1 cellular context compared by ENCODE assay signal in genomic region chr20:59955131-59955796, GRCh38.
TF ChIP-seq lines count a peak whose summit lies in the region.

No MANE protein-coding gene starts in this region.

TF ChIP-seq in IMR-90, 13 proteins besides CTCF, POLR2A, EP300 and RAD21:
- no peak for TF ChIP-seq CHD1 (IDR thresholded peaks at IDR 0.05; ENCODE audit: low read depth, low read length)
- TF ChIP-seq CEBPB (IDR thresholded peaks at IDR 0.05; ENCODE audit: low read depth, low read length) = peak; percentile 23; the same call in 1 of the 2 replicates
- TF ChIP-seq RCOR1 (IDR thresholded peaks at IDR 0.05; ENCODE audit: insufficient replicate concordance, low read length) = no peak
- no peak for TF ChIP-seq NFE2L2 (IDR thresholded peaks at IDR 0.05; ENCODE audit: low read depth, low read length)
- no peak for TF ChIP-seq MXI1 (IDR thresholded peaks at IDR 0.05; ENCODE audit: borderline replicate concordance, low read depth, low read length)
- no peak for TF ChIP-seq FOS (IDR thresholded peaks at IDR 0.05; ENCODE audit: low read depth, low read length)
- no peak for TF ChIP-seq BHLHE40 (IDR thresholded peaks at IDR 0.05; ENCODE audit: low read depth, low read length)
